8 cellular contexts compared by ENCODE assay signal in the genomic region with DNA sequence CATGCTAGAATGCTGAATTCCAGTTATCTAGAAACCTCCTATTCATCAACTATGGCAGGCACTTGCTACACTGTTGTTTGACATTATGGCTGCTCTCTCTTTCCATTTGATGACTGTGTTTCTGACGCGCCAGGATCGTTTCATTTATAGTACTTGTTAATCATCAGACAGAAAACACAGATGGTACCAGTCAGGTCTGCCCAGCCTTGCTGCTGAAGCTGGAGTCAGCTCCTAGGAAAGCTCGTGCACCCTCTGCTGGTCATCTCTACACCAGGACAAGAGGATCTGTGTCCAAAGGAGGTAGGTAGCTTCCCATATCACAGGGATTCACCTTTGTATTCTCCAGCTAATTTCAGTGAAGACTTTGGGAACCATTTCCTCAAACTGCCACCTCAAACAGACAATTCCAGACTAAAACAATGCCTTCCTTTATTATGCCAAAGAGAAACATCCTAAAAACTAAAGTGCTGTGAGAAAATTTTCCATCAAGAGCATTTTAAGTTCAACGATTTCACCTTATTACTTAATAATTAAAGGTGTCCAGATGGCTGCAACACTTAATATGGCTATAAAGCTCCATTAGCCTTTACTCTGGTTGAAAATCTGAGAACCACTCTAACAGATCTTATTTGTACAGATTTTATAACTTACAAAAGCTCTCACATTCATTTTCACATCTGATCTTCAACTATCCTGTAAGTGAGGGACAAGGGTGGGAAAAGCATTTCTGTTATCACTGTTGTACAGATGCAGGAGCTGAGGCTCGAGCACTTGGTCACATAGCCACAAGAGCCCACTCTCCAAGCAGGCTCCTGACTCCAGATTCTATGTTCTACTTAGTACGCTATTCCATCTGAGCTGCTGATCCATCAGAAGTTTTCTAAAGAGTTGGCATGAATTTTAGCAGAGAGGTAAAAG. TPM values are rescaled to one million over a fixed set of nuclear protein-coding genes. Genes with fewer than 3 reads are reported as not detected.
DNase-seq lines count a peak whose midpoint lies in the region; ATAC-seq and TF ChIP-seq lines count a peak whose summit lies in the region.

No MANE protein-coding gene starts in this region.

- TF ChIP-seq CTCF in GM12872 (IDR thresholded peaks at IDR 0.05; ENCODE audit: insufficient read depth, low read depth, low read length) (peak; percentile 94), NB4 (IDR thresholded peaks at IDR 0.05; ENCODE audit: low read depth, low read length) (peak; percentile 88), glutamatergic neuron (IDR thresholded peaks at IDR 0.05; ENCODE audit: partially characterized antibody, unreplicated experiment) (peak; percentile 73), upper lobe of right lung (IDR thresholded peaks at IDR 0.05) (peak; percentile 88)

- H3K36me3 ChIP-seq in upper lobe of right lung = no peaks in the 10 kb centered on the region

- no peak overlapping the region for H3K27ac ChIP-seq in upper lobe of right lung

- H3K27ac Mint-ChIP-seq in activated naive CD4-positive, alpha-beta T cell treated with anti-CD3 and anti-CD28 coated beads, Interleukin-2, amount 50 U/mL, for 24 hours = peak overlapping the region; percentile 95
- peak overlapping the region; percentile 69 for H3K27ac Mint-ChIP-seq in glutamatergic neuron (ENCODE audit: unreplicated experiment)

- H3K27me3 ChIP-seq in upper lobe of right lung = no peaks in the 10 kb centered on the region

- TF ChIP-seq POLR2A in NB4 (IDR thresholded peaks at IDR 0.05; ENCODE audit: extremely low read depth, insufficient read length) = no peak

- intact Hi-C loops in upper lobe of right lung (cut with DNase I) = no loop called here

- no peak overlapping the region for H3K4me3 ChIP-seq in NB4 (ENCODE audit: low read depth, low read length)
- no peak overlapping the region for H3K4me3 ChIP-seq in upper lobe of right lung

- no peaks in the 10 kb centered on the region for H3K9me3 ChIP-seq in upper lobe of right lung

- no peaks in the 10 kb centered on the region for H3K27me3 Mint-ChIP-seq in activated naive CD4-positive, alpha-beta T cell treated with anti-CD3 and anti-CD28 coated beads, Interleukin-2, amount 50 U/mL, for 24 hours
- H3K27me3 Mint-ChIP-seq in glutamatergic neuron (ENCODE audit: unreplicated experiment) = no peaks in the 10 kb centered on the region

- DNase-seq in NB4 (ENCODE audit: low read depth) = peak; percentile 86
- DNase-seq in glutamatergic neuron = peak; percentile 86
- peak; percentile 95 for DNase-seq in pons (ENCODE audit: low spot score)
- DNase-seq in upper lobe of right lung = peak; percentile 79

- peak overlapping the region; percentile 35 for H3K4me3 Mint-ChIP-seq in activated naive CD4-positive, alpha-beta T cell treated with anti-CD3 and anti-CD28 coated beads, Interleukin-2, amount 50 U/mL, for 24 hours
- H3K4me3 Mint-ChIP-seq in glutamatergic neuron (ENCODE audit: unreplicated experiment) = peak overlapping the region; percentile 31

- H3K4me1 Mint-ChIP-seq in activated naive CD4-positive, alpha-beta T cell treated with anti-CD3 and anti-CD28 coated beads, Interleukin-2, amount 50 U/mL, for 24 hours = peaks cover 35% of the 10 kb centered on the region
- peaks cover 7% of the 10 kb centered on the region for H3K4me1 Mint-ChIP-seq in glutamatergic neuron (ENCODE audit: low read depth, unreplicated experiment)

- H3K36me3 Mint-ChIP-seq in activated naive CD4-positive, alpha-beta T cell treated with anti-CD3 and anti-CD28 coated beads, Interleukin-2, amount 50 U/mL, for 24 hours = peaks cover 6% of the 10 kb centered on the region
- no peaks in the 10 kb centered on the region for H3K36me3 Mint-ChIP-seq in glutamatergic neuron (ENCODE audit: unreplicated experiment)

- H3K4me1 ChIP-seq in upper lobe of right lung = no peaks in the 10 kb centered on the region

- no peaks in the 10 kb centered on the region for H3K9me3 Mint-ChIP-seq in activated naive CD4-positive, alpha-beta T cell treated with anti-CD3 and anti-CD28 coated beads, Interleukin-2, amount 50 U/mL, for 24 hours
- no peaks in the 10 kb centered on the region for H3K9me3 Mint-ChIP-seq in glutamatergic neuron (ENCODE audit: unreplicated experiment)

- peak; percentile 94 for ATAC-seq in HG02588 (IDR thresholded peaks at IDR 0.05; ENCODE audit: unreplicated experiment)
- ATAC-seq in SK-N-SH treated with all-trans-retinoic acid at 6 μM for 48 hours = peak; percentile 99
- ATAC-seq in upper lobe of right lung = peak; percentile 99

TF ChIP-seq in SK-N-SH treated with all-trans-retinoic acid at 6 μM for 48 hours, 23 proteins besides CTCF, POLR2A, EP300 and RAD21:
- TF ChIP-seq ZNF70 (CRISPR knock-in tag; IDR thresholded peaks at IDR 0.05) (no peak), TCF4 (CRISPR knock-in tag; IDR thresholded peaks at IDR 0.05; ENCODE audit: borderline replicate concordance) (peak; percentile 31; the same call in 1 of the 2 replicates), PPARA (CRISPR knock-in tag; IDR thresholded peaks at IDR 0.05; ENCODE audit: borderline replicate concordance) (no peak), ZNF8 (CRISPR knock-in tag; IDR thresholded peaks at IDR 0.05) (no peak), SNAI2 (CRISPR knock-in tag; IDR thresholded peaks at IDR 0.05) (no peak), ZFP3 (CRISPR knock-in tag; IDR thresholded peaks at IDR 0.05) (peak; percentile 98), GLIS3 (CRISPR knock-in tag; IDR thresholded peaks at IDR 0.05) (no peak), ZNF565 (CRISPR knock-in tag; conservative IDR thresholded peaks at IDR 0.05; ENCODE audit: low read depth) (no peak), ZC3H10 (CRISPR knock-in tag; IDR thresholded peaks at IDR 0.05) (no peak), ARNTL (CRISPR knock-in tag; IDR thresholded peaks at IDR 0.05; ENCODE audit: borderline replicate concordance, low read depth) (no peak), OSR1 (CRISPR knock-in tag; IDR thresholded peaks at IDR 0.05) (no peak), ESRRG (CRISPR knock-in tag; IDR thresholded peaks at IDR 0.05) (no peak), BACH2 (CRISPR knock-in tag; IDR thresholded peaks at IDR 0.05; ENCODE audit: borderline replicate concordance) (no peak)
- TF ChIP-seq, protein P1, sequence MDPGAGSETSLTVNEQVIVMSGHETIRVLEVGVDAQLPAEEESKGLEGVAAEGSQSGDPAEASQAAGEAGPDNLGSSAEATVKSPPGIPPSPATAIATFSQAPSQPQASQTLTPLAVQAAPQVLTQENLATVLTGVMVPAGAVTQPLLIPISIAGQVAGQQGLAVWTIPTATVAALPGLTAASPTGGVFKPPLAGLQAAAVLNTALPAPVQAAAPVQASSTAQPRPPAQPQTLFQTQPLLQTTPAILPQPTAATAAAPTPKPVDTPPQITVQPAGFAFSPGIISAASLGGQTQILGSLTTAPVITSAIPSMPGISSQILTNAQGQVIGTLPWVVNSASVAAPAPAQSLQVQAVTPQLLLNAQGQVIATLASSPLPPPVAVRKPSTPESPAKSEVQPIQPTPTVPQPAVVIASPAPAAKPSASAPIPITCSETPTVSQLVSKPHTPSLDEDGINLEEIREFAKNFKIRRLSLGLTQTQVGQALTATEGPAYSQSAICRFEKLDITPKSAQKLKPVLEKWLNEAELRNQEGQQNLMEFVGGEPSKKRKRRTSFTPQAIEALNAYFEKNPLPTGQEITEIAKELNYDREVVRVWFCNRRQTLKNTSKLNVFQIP (CRISPR knock-in tag; IDR thresholded peaks at IDR 0.05; ENCODE audit: borderline replicate concordance, low read depth) = no peak
- TF ChIP-seq, protein P2, sequence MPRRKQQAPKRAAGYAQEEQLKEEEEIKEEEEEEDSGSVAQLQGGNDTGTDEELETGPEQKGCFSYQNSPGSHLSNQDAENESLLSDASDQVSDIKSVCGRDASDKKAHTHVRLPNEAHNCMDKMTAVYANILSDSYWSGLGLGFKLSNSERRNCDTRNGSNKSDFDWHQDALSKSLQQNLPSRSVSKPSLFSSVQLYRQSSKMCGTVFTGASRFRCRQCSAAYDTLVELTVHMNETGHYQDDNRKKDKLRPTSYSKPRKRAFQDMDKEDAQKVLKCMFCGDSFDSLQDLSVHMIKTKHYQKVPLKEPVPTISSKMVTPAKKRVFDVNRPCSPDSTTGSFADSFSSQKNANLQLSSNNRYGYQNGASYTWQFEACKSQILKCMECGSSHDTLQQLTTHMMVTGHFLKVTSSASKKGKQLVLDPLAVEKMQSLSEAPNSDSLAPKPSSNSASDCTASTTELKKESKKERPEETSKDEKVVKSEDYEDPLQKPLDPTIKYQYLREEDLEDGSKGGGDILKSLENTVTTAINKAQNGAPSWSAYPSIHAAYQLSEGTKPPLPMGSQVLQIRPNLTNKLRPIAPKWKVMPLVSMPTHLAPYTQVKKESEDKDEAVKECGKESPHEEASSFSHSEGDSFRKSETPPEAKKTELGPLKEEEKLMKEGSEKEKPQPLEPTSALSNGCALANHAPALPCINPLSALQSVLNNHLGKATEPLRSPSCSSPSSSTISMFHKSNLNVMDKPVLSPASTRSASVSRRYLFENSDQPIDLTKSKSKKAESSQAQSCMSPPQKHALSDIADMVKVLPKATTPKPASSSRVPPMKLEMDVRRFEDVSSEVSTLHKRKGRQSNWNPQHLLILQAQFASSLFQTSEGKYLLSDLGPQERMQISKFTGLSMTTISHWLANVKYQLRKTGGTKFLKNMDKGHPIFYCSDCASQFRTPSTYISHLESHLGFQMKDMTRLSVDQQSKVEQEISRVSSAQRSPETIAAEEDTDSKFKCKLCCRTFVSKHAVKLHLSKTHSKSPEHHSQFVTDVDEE (CRISPR knock-in tag; IDR thresholded peaks at IDR 0.05) = no peak
- TF ChIP-seq, protein P3, sequence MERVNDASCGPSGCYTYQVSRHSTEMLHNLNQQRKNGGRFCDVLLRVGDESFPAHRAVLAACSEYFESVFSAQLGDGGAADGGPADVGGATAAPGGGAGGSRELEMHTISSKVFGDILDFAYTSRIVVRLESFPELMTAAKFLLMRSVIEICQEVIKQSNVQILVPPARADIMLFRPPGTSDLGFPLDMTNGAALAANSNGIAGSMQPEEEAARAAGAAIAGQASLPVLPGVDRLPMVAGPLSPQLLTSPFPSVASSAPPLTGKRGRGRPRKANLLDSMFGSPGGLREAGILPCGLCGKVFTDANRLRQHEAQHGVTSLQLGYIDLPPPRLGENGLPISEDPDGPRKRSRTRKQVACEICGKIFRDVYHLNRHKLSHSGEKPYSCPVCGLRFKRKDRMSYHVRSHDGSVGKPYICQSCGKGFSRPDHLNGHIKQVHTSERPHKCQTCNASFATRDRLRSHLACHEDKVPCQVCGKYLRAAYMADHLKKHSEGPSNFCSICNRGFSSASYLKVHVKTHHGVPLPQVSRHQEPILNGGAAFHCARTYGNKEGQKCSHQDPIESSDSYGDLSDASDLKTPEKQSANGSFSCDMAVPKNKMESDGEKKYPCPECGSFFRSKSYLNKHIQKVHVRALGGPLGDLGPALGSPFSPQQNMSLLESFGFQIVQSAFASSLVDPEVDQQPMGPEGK (CRISPR knock-in tag; IDR thresholded peaks at IDR 0.05; ENCODE audit: borderline replicate concordance) = no peak

RNA-seq across cellular contexts. Expression of a gene that starts 17.5 kb away (rescaled TPM):
- total RNA-seq in glutamatergic neuron (ENCODE audit: unreplicated experiment) (10.9 TPM), upper lobe of right lung (18.2 TPM)

RNA-seq across cellular contexts. Expression of a gene that starts 17.8 kb away (rescaled TPM):
- total RNA-seq in glutamatergic neuron (ENCODE audit: unreplicated experiment) (17.0 TPM), upper lobe of right lung (11.3 TPM)
